18 cellular contexts compared by ENCODE assay signal in genomic region chr12:70757830-70758493, GRCh38.
"Had no signal": no experiment of that assay in that cellular context is flagged by ENCODE, and none has a peak within 500 bp of the region (broad histone marks: within the 10 kb centered on the region; RNA-seq: fewer than 3 reads in every experiment).

No MANE protein-coding gene starts in this region.

- H3K27ac Mint-ChIP-seq: activated T-helper 2 cell treated with anti-CD3 and anti-CD28 coated beads, Interferon-gamma antibody, Interleukin-2, Interleukin-4, amounts not matched to agents 10 μg/mL and 5 μg/mL and 100 μg/mL, durations not matched to agents 14 hours and 24 hours and 36 hours; stimulated activated naive B cell treated with anti-CD40 and anti-IgM and Interleukin-4, amounts not matched to agents 10 μg/mL and 1 μg/mL and 100 μg/mL, for 72 hours; T-helper 2 cell treated with Interferon-gamma antibody and Interleukin-4, amounts not matched to agents 5 μg/mL and 100 μg/mL, for 36 hours had no signal

- H3K27ac ChIP-seq: adrenal gland, gastroesophageal sphincter, right atrium auricular region, thyroid gland had no signal

- H3K36me3 ChIP-seq: adrenal gland, gastroesophageal sphincter, right atrium auricular region, thyroid gland had no signal

- H3K9me3 ChIP-seq: adrenal gland, gastroesophageal sphincter, right atrium auricular region, thyroid gland had no signal

- H3K4me3 ChIP-seq: adrenal gland, dorsolateral prefrontal cortex, gastroesophageal sphincter, lung, right atrium auricular region, thyroid gland had no signal

- H3K4me1 Mint-ChIP-seq: stimulated activated naive B cell treated with anti-CD40 and anti-IgM and Interleukin-4, amounts not matched to agents 10 μg/mL and 1 μg/mL and 100 μg/mL, for 72 hours had no signal

- H3K4me1 ChIP-seq: adrenal gland, gastroesophageal sphincter, right atrium auricular region, thyroid gland had no signal

- H3K27me3 ChIP-seq: adrenal gland, dorsolateral prefrontal cortex, gastroesophageal sphincter, right atrium auricular region, thyroid gland had no signal

- H3K9me3 Mint-ChIP-seq: activated T-helper 2 cell treated with anti-CD3 and anti-CD28 coated beads, Interferon-gamma antibody, Interleukin-2, Interleukin-4, amounts not matched to agents 10 μg/mL and 5 μg/mL and 100 μg/mL, durations not matched to agents 14 hours and 24 hours and 36 hours; stimulated activated naive B cell treated with anti-CD40 and anti-IgM and Interleukin-4, amounts not matched to agents 10 μg/mL and 1 μg/mL and 100 μg/mL, for 72 hours; T-helper 2 cell treated with Interferon-gamma antibody and Interleukin-4, amounts not matched to agents 5 μg/mL and 100 μg/mL, for 36 hours had no signal

- DNase-seq: activated CD4-positive, alpha-beta T cell treated with anti-CD3 and anti-CD28 coated beads, Interleukin-2, amount 50 U/mL, for 4 hours; activated naive CD4-positive, alpha-beta T cell treated with anti-CD3 and anti-CD28 coated beads, Interleukin-2, amount 50 U/mL, for 16 hours; activated T-cell treated with anti-CD3 and anti-CD28 coated beads, Interleukin-2, amount 50 U/mL, for 1 hour; adrenal gland; dorsolateral prefrontal cortex; erythroblast; left colon; stimulated activated CD4-positive, alpha-beta T cell treated with anti-CD3 and anti-CD28 coated beads, Interleukin-15, amount 100 ng/mL, for 24 hours; stimulated activated CD4-positive, alpha-beta T cell treated with anti-CD3 and anti-CD28 coated beads, Interleukin-4, amount 100 ng/mL, for 1 hour; stimulated activated naive B cell treated with anti-CD40 and anti-IgM and Interleukin-4, amounts not matched to agents 10 μg/mL and 1 μg/mL and 100 μg/mL, for 72 hours; SW 1271; thyroid gland had no signal

- H3K4me3 Mint-ChIP-seq: stimulated activated naive B cell treated with anti-CD40 and anti-IgM and Interleukin-4, amounts not matched to agents 10 μg/mL and 1 μg/mL and 100 μg/mL, for 72 hours; T-helper 2 cell treated with Interferon-gamma antibody and Interleukin-4, amounts not matched to agents 5 μg/mL and 100 μg/mL, for 36 hours had no signal

- H3K36me3 Mint-ChIP-seq: stimulated activated naive B cell treated with anti-CD40 and anti-IgM and Interleukin-4, amounts not matched to agents 10 μg/mL and 1 μg/mL and 100 μg/mL, for 72 hours had no signal

- ATAC-seq: activated CD4-positive, CD25-positive, alpha-beta regulatory T cell treated with anti-CD3 and anti-CD28 coated beads, Interleukin-2, amount 50 U/mL, for 24 hours; gastroesophageal sphincter; left colon; stimulated activated naive B cell treated with anti-CD40 and anti-IgM and Interleukin-4, amounts not matched to agents 10 μg/mL and 1 μg/mL and 100 μg/mL, for 72 hours had no signal
